22 cellular contexts compared by ENCODE assay signal in genomic region chr6:125852587-125852986, GRCh38.
DNase-seq lines count a peak whose midpoint lies in the region; ATAC-seq, FAIRE-seq and TF ChIP-seq lines count a peak whose summit lies in the region.
"Had no signal": no experiment of that assay in that cellular context is flagged by ENCODE, and none has a peak within 500 bp of the region (broad histone marks: within the 10 kb centered on the region; RNA-seq: fewer than 3 reads in every experiment).

No MANE protein-coding gene starts in this region.

- no peak for ATAC-seq in T-helper 17 cell
- ATAC-seq: A549; CD8-positive, alpha-beta T cell had no signal

- H3K9me3 ChIP-seq in T-helper 17 cell (ENCODE audit: control insufficient read depth, low read length, poor library complexity, severe bottlenecking): no peaks in the 10 kb centered on the region
- H3K9me3 ChIP-seq: Caco-2 had no signal

- FAIRE-seq in GM12891 (lab: Jason Lieb, UNC): peak; percentile 26
- FAIRE-seq: A549, D721Med, G401.6, GM18507 had no signal

- peak overlapping the region; percentile 35 for H3K27ac ChIP-seq in cingulate gyrus (ENCODE audit: low read depth, low read length)
- H3K27ac ChIP-seq in substantia nigra (ENCODE audit: low read depth, low read length, poor library complexity, severe bottlenecking): peak overlapping the region; percentile 54
- H3K27ac ChIP-seq: 22Rv1; A549; BLaER1 treated with 17β-estradiol and CSF1 and Interleukin-3, amounts not matched to agents 10 nM and 100 nM; C4-2B had no signal

- no peak overlapping the region for H3K4me3 Mint-ChIP-seq in T-helper 17 cell
- H3K4me3 Mint-ChIP-seq: B cell; CD4-positive, alpha-beta T cell; CD8-positive, alpha-beta T cell had no signal

- peak overlapping the region; percentile 4 for H3K27ac Mint-ChIP-seq in T-helper 17 cell
- H3K27ac Mint-ChIP-seq: B cell; CD4-positive, alpha-beta T cell; CD8-positive, alpha-beta T cell had no signal

- peaks cover 25% of the 10 kb centered on the region for H3K4me1 Mint-ChIP-seq in T-helper 17 cell

- no peak for TF ChIP-seq POLR2A in GM12891 (IDR thresholded peaks at IDR 0.05; ENCODE audit: low read depth, low read length)

- H3K36me3 Mint-ChIP-seq in T-helper 17 cell (ENCODE audit: low read depth): peaks cover 5% of the 10 kb centered on the region

- no peaks in the 10 kb centered on the region for H3K27me3 Mint-ChIP-seq in T-helper 17 cell
- H3K27me3 Mint-ChIP-seq: B cell; CD4-positive, alpha-beta T cell had no signal

- DNase-seq in GM12891 (ENCODE audit: insufficient read length, low spot score) (no peak), T-helper 17 cell (no peak), substantia nigra (lab: John Stamatoyannopoulos, UW) (no peak), NCI-H2029 (lab: John Stamatoyannopoulos, UW) (no peak), superior temporal gyrus (ENCODE audit: extremely low spot score) (no peak), iPS-NIHi7 (ENCODE audit: extremely low spot score) (no peak), NCI-H128 (lab: John Stamatoyannopoulos, UW; ENCODE audit: unreplicated experiment) (no peak)
- DNase-seq: Caco-2; Calu3; CD4-positive, alpha-beta T cell; CD8-positive, alpha-beta T cell; DMS79 treated with DMSO at 0.1 percent for 48 hours; GF-D8 had no signal

TF ChIP-seq in GM12891, 5 proteins besides CTCF, POLR2A, EP300 and RAD21:
- TF ChIP-seq SPI1 (IDR thresholded peaks at IDR 0.05; ENCODE audit: low read depth, low read length) (no peak), POLR2AphosphoS5 (IDR thresholded peaks at IDR 0.05; ENCODE audit: low read depth, low read length) (no peak), POU2F2 (IDR thresholded peaks at IDR 0.05; ENCODE audit: low read depth, low read length) (no peak), PAX5 (IDR thresholded peaks at IDR 0.05; ENCODE audit: insufficient read depth, low read length, severe bottlenecking) (no peak), TAF1 (IDR thresholded peaks at IDR 0.05; ENCODE audit: low read depth, low read length) (no peak)
